ENCODE assay signal across 1 cellular context in the genomic region with DNA sequence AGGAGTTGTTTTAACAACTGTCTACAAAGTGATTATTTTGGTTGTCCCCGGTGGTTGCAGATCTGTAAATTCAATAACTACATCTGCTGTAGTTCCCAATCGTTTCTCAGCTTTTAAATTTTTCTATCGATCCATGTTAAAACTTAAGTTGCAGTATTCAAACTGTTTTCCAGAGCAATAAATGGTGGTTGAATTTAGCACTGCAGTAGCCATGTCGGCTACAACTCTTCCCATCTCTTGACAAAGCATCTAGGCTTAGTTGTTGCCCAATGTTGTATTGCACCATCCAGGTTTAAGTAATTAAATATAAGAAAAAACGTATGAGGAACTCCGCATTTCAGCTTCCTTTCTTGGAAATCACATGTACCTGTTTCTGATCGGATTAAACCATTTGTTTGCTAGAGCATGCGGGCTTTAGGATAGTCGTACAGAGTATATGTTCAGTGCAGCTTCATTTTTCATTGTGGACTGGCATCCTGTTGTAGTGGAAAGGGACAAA.
TF ChIP-seq lines count a peak whose summit lies in the region.

No MANE protein-coding gene starts in this region.

TF ChIP-seq in IMR-90, 13 proteins besides CTCF, POLR2A, EP300 and RAD21:
- TF ChIP-seq BHLHE40 (IDR thresholded peaks at IDR 0.05; ENCODE audit: low read depth, low read length) (no peak), CEBPB (IDR thresholded peaks at IDR 0.05; ENCODE audit: low read depth, low read length) (peak; percentile 87), MXI1 (IDR thresholded peaks at IDR 0.05; ENCODE audit: borderline replicate concordance, low read depth, low read length) (0 out of 2 replicates have a peak, but pooled peaks have one; percentile 1), FOS (IDR thresholded peaks at IDR 0.05; ENCODE audit: low read depth, low read length) (no peak)
